In the genomic region with DNA sequence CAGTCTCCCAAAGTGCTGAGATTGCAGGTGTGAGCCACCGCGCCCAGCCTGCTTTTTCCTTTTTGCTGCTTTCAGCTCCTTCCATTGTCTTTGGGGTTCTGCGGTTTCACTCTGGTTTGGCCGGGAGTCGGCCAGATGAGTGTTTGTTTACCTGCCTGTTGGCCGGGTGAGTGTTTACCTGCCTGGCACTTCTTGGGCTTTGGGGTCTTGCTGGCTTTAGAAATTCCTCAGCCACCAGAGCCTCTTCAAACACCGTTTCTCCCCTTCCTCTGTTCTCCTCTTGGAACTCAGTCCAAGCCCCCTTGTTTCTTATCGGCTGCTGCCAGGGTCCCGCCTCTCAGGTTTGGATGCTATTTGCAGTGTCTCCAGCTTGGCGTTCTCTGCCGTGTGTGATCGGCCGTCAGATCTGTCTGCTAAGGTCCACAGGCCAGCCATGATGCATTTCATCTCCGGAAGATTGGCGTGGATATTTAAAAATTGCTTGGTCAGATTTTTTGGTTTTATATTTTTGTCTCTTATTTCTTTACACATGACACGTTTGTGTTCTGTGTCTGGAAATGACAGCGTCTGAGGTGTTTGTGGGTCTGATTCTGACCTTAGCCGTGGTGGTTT, we compare ENCODE assay signal across 1 cellular context.
TF ChIP-seq lines count a peak whose summit lies in the region.

No MANE protein-coding gene starts in this region.

TF ChIP-seq in K562, 482 proteins besides CTCF, POLR2A, EP300 and RAD21 (continues in another document):
- TF ChIP-seq ZNF586 (CRISPR knock-in tag; conservative IDR thresholded peaks at IDR 0.05) (no peak), THRAP3 (IDR thresholded peaks at IDR 0.05; ENCODE audit: borderline replicate concordance) (no peak), LARP7 (IDR thresholded peaks at IDR 0.05) (no peak), C11orf30 (IDR thresholded peaks at IDR 0.05; ENCODE audit: low read depth) (peak; percentile 39), ZNF274 (IDR thresholded peaks at IDR 0.05; ENCODE audit: borderline replicate concordance, low read depth, low read length) (no peak), RCOR1 (IDR thresholded peaks at IDR 0.05; ENCODE audit: borderline replicate concordance in 1 of 2, low read depth in 2 of 2, low read length in 2 of 2) (no peak), RBBP5 (IDR thresholded peaks at IDR 0.05; ENCODE audit: borderline replicate concordance, insufficient read depth, low read length, poor library complexity, severe bottlenecking) (no peak), ZNF316 (IDR thresholded peaks at IDR 0.05) (peak; percentile 57), BRF1 (IDR thresholded peaks at IDR 0.05; ENCODE audit: borderline replicate concordance, extremely low read depth, insufficient read length) (no peak), DPF2 (IDR thresholded peaks at IDR 0.05) (peak; percentile 14; the same call in 1 of the 2 replicates), DDX20 (tag; IDR thresholded peaks at IDR 0.05; ENCODE audit: low read depth) (no peak), PPARD (CRISPR knock-in tag; IDR thresholded peaks at IDR 0.05) (no peak), RBM15 (IDR thresholded peaks at IDR 0.05; ENCODE audit: insufficient read depth, low read length) (no peak), ZBED1 (IDR thresholded peaks at IDR 0.05) (no peak), ZNF444 (CRISPR knock-in tag; IDR thresholded peaks at IDR 0.05) (no peak), ZNF324 (CRISPR knock-in tag; IDR thresholded peaks at IDR 0.05) (no peak), ZBTB17 (CRISPR knock-in tag; IDR thresholded peaks at IDR 0.05) (no peak), SMARCE1 (IDR thresholded peaks at IDR 0.05) (0 out of 2 replicates have a peak, but pooled peaks have one; percentile 27)
- TF ChIP-seq, protein P1, sequence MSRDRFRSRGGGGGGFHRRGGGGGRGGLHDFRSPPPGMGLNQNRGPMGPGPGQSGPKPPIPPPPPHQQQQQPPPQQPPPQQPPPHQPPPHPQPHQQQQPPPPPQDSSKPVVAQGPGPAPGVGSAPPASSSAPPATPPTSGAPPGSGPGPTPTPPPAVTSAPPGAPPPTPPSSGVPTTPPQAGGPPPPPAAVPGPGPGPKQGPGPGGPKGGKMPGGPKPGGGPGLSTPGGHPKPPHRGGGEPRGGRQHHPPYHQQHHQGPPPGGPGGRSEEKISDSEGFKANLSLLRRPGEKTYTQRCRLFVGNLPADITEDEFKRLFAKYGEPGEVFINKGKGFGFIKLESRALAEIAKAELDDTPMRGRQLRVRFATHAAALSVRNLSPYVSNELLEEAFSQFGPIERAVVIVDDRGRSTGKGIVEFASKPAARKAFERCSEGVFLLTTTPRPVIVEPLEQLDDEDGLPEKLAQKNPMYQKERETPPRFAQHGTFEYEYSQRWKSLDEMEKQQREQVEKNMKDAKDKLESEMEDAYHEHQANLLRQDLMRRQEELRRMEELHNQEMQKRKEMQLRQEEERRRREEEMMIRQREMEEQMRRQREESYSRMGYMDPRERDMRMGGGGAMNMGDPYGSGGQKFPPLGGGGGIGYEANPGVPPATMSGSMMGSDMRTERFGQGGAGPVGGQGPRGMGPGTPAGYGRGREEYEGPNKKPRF (IDR thresholded peaks at IDR 0.05; ENCODE audit: low read depth, low read length): no peak
- TF ChIP-seq, protein P2, sequence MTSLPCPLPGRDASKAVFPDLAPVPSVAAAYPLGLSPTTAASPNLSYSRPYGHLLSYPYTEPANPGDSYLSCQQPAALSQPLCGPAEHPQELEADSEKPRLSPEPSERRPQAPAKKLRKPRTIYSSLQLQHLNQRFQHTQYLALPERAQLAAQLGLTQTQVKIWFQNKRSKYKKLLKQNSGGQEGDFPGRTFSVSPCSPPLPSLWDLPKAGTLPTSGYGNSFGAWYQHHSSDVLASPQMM (CRISPR knock-in tag; IDR thresholded peaks at IDR 0.05): no peak
- TF ChIP-seq, protein P3, sequence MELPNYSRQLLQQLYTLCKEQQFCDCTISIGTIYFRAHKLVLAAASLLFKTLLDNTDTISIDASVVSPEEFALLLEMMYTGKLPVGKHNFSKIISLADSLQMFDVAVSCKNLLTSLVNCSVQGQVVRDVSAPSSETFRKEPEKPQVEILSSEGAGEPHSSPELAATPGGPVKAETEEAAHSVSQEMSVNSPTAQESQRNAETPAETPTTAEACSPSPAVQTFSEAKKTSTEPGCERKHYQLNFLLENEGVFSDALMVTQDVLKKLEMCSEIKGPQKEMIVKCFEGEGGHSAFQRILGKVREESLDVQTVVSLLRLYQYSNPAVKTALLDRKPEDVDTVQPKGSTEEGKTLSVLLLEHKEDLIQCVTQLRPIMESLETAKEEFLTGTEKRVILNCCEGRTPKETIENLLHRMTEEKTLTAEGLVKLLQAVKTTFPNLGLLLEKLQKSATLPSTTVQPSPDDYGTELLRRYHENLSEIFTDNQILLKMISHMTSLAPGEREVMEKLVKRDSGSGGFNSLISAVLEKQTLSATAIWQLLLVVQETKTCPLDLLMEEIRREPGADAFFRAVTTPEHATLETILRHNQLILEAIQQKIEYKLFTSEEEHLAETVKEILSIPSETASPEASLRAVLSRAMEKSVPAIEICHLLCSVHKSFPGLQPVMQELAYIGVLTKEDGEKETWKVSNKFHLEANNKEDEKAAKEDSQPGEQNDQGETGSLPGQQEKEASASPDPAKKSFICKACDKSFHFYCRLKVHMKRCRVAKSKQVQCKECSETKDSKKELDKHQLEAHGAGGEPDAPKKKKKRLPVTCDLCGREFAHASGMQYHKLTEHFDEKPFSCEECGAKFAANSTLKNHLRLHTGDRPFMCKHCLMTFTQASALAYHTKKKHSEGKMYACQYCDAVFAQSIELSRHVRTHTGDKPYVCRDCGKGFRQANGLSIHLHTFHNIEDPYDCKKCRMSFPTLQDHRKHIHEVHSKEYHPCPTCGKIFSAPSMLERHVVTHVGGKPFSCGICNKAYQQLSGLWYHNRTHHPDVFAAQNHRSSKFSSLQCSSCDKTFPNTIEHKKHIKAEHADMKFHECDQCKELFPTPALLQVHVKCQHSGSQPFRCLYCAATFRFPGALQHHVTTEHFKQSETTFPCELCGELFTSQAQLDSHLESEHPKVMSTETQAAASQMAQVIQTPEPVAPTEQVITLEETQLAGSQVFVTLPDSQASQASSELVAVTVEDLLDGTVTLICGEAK (IDR thresholded peaks at IDR 0.05): no peak
- TF ChIP-seq, protein P3 (CRISPR knock-in tag; IDR thresholded peaks at IDR 0.05): no peak
- TF ChIP-seq, protein P4, sequence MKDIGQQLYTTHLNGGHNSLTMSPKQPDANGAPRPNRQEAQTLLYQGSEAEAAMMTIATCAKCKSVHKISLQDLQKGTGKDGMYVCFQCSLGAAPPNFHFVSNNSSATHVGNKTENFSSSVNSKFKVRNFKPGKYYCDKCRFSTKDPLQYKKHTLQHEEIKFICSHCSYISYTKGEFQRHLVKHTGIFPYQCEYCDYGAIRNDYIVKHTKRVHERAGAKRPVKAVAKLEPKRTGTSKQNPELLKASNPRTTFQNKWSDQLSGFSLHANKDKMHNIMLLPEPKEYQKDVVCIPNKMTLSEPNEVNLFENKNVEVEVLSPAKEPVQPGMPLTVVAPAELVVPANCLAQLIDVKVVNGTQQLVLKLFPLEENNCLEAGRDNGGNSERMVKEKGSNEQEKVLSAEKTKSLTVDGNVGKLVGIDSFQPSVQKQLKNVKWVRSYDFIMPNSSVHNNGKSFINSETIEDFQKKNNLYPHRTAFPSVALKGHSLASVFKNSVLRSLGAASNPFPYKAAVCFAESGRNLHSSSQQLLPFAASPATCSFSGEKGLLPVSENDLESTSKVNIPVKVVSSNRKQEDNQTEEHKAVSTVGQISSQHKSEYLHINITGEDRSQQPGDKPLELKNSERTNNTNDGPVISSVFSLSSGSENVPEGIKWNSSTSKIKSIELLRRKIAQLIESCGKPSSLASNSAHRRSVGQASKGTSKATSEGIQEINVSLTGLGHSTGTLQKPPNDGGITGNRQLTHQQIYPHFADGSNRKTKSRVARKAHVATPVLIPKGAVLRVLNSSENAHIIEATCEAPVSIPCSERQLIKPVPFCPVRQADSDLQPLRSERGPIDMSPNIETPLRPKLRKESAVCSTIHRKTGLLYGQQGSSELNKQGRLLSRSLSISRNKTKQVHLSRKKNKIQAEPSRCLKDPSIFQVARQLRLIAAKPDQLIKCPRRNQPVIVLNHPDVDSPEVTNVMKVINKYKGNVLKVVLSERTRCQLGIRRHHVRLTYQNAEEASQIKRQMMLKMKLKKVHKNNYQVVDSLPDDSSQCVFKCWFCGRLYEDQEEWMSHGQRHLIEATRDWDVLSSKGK (CRISPR knock-in tag; IDR thresholded peaks at IDR 0.05): no peak
- TF ChIP-seq, protein P5, sequence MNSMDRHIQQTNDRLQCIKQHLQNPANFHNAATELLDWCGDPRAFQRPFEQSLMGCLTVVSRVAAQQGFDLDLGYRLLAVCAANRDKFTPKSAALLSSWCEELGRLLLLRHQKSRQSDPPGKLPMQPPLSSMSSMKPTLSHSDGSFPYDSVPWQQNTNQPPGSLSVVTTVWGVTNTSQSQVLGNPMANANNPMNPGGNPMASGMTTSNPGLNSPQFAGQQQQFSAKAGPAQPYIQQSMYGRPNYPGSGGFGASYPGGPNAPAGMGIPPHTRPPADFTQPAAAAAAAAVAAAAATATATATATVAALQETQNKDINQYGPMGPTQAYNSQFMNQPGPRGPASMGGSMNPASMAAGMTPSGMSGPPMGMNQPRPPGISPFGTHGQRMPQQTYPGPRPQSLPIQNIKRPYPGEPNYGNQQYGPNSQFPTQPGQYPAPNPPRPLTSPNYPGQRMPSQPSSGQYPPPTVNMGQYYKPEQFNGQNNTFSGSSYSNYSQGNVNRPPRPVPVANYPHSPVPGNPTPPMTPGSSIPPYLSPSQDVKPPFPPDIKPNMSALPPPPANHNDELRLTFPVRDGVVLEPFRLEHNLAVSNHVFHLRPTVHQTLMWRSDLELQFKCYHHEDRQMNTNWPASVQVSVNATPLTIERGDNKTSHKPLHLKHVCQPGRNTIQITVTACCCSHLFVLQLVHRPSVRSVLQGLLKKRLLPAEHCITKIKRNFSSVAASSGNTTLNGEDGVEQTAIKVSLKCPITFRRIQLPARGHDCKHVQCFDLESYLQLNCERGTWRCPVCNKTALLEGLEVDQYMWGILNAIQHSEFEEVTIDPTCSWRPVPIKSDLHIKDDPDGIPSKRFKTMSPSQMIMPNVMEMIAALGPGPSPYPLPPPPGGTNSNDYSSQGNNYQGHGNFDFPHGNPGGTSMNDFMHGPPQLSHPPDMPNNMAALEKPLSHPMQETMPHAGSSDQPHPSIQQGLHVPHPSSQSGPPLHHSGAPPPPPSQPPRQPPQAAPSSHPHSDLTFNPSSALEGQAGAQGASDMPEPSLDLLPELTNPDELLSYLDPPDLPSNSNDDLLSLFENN (IDR thresholded peaks at IDR 0.05; ENCODE audit: low read depth in 2 of 2, low read length in 2 of 2): no peak
- TF ChIP-seq, protein P6, sequence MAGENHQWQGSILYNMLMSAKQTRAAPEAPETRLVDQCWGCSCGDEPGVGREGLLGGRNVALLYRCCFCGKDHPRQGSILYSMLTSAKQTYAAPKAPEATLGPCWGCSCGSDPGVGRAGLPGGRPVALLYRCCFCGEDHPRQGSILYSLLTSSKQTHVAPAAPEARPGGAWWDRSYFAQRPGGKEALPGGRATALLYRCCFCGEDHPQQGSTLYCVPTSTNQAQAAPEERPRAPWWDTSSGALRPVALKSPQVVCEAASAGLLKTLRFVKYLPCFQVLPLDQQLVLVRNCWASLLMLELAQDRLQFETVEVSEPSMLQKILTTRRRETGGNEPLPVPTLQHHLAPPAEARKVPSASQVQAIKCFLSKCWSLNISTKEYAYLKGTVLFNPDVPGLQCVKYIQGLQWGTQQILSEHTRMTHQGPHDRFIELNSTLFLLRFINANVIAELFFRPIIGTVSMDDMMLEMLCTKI (IDR thresholded peaks at IDR 0.05; ENCODE audit: partially characterized antibody): no peak
- TF ChIP-seq, protein P7, sequence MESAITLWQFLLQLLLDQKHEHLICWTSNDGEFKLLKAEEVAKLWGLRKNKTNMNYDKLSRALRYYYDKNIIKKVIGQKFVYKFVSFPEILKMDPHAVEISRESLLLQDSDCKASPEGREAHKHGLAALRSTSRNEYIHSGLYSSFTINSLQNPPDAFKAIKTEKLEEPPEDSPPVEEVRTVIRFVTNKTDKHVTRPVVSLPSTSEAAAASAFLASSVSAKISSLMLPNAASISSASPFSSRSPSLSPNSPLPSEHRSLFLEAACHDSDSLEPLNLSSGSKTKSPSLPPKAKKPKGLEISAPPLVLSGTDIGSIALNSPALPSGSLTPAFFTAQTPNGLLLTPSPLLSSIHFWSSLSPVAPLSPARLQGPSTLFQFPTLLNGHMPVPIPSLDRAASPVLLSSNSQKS (CRISPR knock-in tag; IDR thresholded peaks at IDR 0.05): no peak
- TF ChIP-seq, protein P8, sequence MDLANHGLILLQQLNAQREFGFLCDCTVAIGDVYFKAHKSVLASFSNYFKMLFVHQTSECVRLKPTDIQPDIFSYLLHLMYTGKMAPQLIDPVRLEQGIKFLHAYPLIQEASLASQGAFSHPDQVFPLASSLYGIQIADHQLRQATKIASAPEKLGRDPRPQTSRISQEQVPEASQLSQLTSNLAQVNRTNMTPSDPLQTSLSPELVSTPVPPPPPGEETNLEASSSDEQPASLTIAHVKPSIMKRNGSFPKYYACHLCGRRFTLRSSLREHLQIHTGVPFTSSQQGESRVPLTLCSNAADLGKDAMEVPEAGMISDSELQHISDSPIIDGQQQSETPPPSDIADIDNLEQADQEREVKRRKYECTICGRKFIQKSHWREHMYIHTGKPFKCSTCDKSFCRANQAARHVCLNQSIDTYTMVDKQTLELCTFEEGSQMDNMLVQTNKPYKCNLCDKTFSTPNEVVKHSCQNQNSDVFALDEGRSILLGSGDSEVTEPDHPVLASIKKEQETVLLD (IDR thresholded peaks at IDR 0.05): no peak
